In the genomic region with DNA sequence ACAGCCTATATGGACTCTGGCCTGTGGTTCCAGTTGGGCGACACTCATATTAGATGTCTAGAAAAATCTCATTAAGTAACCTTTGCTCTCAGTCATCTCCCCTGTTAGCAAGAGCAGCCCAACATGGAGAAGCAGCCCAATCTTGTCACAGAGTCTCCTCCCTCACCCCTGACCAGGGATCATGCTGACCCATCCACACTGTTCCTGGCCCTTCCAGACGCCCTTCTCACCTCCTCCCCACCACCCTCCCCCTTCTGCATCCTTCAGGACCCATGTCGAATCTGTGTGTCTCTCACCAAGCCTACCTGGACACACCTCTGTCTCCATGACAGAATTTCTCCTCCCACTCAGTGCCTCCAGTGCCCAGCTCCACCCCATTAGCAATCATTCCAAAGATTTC, we compare ENCODE assay signal across 21 cellular contexts.
"Had no signal": no experiment of that assay in that cellular context is flagged by ENCODE, and none has a peak within 500 bp of the region (broad histone marks: within the 10 kb centered on the region; RNA-seq: fewer than 3 reads in every experiment).

No MANE protein-coding gene starts in this region.

- ATAC-seq: gastrocnemius medialis; left ventricle myocardium superior; natural killer cell; right lobe of liver; stimulated activated naive B cell treated with anti-CD40 and anti-IgM and Interleukin-4, amounts not matched to agents 10 μg/mL and 1 μg/mL and 100 μg/mL, for 72 hours; stimulated activated naive CD8-positive, alpha-beta T cell treated with anti-CD3 and anti-CD28 coated beads, Interleukin-15, amount 100 ng/mL, for 72 hours had no signal

- H3K36me3 Mint-ChIP-seq: natural killer cell; stimulated activated naive B cell treated with anti-CD40 and anti-IgM and Interleukin-4, amounts not matched to agents 10 μg/mL and 1 μg/mL and 100 μg/mL, for 72 hours had no signal

- H3K4me1 ChIP-seq: gastrocnemius medialis, parathyroid adenoma had no signal

- H3K9me3 ChIP-seq: esophagus squamous epithelium, gastrocnemius medialis, lower lobe of right lung, neutrophil, right lobe of liver, suprapubic skin had no signal

- H3K4me3 ChIP-seq: esophagus squamous epithelium, gastrocnemius medialis, lower lobe of right lung, right lobe of liver, suprapubic skin had no signal

- H3K9ac ChIP-seq: parathyroid adenoma had no signal

- H2AFZ ChIP-seq: parathyroid adenoma had no signal

- H3K4me3 Mint-ChIP-seq: natural killer cell; stimulated activated naive B cell treated with anti-CD40 and anti-IgM and Interleukin-4, amounts not matched to agents 10 μg/mL and 1 μg/mL and 100 μg/mL, for 72 hours; stimulated activated naive CD8-positive, alpha-beta T cell treated with anti-CD3 and anti-CD28 coated beads, Interleukin-15, amount 100 ng/mL, for 72 hours had no signal

- H3K27ac ChIP-seq: esophagus squamous epithelium, gastrocnemius medialis, lower lobe of right lung, neutrophil, parathyroid adenoma, right lobe of liver, suprapubic skin had no signal

- H3K4me1 Mint-ChIP-seq: stimulated activated naive CD8-positive, alpha-beta T cell treated with anti-CD3 and anti-CD28 coated beads, Interleukin-15, amount 100 ng/mL, for 72 hours had no signal

- H3K9me3 Mint-ChIP-seq: natural killer cell; stimulated activated naive B cell treated with anti-CD40 and anti-IgM and Interleukin-4, amounts not matched to agents 10 μg/mL and 1 μg/mL and 100 μg/mL, for 72 hours; stimulated activated naive CD8-positive, alpha-beta T cell treated with anti-CD3 and anti-CD28 coated beads, Interleukin-15, amount 100 ng/mL, for 72 hours had no signal

- H3K36me3 ChIP-seq: esophagus squamous epithelium, gastrocnemius medialis, lower lobe of right lung, neutrophil, right lobe of liver, suprapubic skin had no signal

- H3K27ac Mint-ChIP-seq: natural killer cell; progenitor cell of endocrine pancreas; stimulated activated naive B cell treated with anti-CD40 and anti-IgM and Interleukin-4, amounts not matched to agents 10 μg/mL and 1 μg/mL and 100 μg/mL, for 72 hours; stimulated activated naive CD8-positive, alpha-beta T cell treated with anti-CD3 and anti-CD28 coated beads, Interleukin-15, amount 100 ng/mL, for 72 hours had no signal

- DNase-seq: central memory CD4-positive, alpha-beta T cell; effector memory CD4-positive, alpha-beta T cell; erythroblast; esophagus squamous epithelium; gastrocnemius medialis; head of caudate nucleus; kidney; left ventricle myocardium superior; lower lobe of right lung; natural killer cell; right lobe of liver; small intestine; stimulated activated CD4-positive, alpha-beta T cell treated with anti-CD3 and anti-CD28 coated beads, Interleukin-15, amount 100 ng/mL, for 24 hours; stimulated activated CD4-positive, alpha-beta T cell treated with anti-CD3 and anti-CD28 coated beads, Interleukin-2, amount 100 ng/mL, for 48 hours; stimulated activated naive B cell treated with anti-CD40 and anti-IgM and Interleukin-4, amounts not matched to agents 10 μg/mL and 1 μg/mL and 100 μg/mL, for 72 hours; stimulated activated naive CD8-positive, alpha-beta T cell treated with anti-CD3 and anti-CD28 coated beads, Interleukin-15, amount 100 ng/mL, for 72 hours; trophoblast cell had no signal

- H3K27me3 ChIP-seq: gastrocnemius medialis, right lobe of liver had no signal
